ENCODE assay signal across 1 cellular context in genomic region chr5:132747693-132748440, GRCh38.
TF ChIP-seq lines count a peak whose summit lies in the region.

No MANE protein-coding gene starts in this region.

TF ChIP-seq in SK-N-SH, 30 proteins besides CTCF, POLR2A, EP300 and RAD21:
- TF ChIP-seq, protein P1, sequence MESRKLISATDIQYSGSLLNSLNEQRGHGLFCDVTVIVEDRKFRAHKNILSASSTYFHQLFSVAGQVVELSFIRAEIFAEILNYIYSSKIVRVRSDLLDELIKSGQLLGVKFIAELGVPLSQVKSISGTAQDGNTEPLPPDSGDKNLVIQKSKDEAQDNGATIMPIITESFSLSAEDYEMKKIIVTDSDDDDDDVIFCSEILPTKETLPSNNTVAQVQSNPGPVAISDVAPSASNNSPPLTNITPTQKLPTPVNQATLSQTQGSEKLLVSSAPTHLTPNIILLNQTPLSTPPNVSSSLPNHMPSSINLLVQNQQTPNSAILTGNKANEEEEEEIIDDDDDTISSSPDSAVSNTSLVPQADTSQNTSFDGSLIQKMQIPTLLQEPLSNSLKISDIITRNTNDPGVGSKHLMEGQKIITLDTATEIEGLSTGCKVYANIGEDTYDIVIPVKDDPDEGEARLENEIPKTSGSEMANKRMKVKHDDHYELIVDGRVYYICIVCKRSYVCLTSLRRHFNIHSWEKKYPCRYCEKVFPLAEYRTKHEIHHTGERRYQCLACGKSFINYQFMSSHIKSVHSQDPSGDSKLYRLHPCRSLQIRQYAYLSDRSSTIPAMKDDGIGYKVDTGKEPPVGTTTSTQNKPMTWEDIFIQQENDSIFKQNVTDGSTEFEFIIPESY (IDR thresholded peaks at IDR 0.05; ENCODE audit: borderline replicate concordance, low read depth) = no peak
- TF ChIP-seq YY1 (IDR thresholded peaks at IDR 0.05; ENCODE audit: low read depth) = no peak
